In the genomic region with DNA sequence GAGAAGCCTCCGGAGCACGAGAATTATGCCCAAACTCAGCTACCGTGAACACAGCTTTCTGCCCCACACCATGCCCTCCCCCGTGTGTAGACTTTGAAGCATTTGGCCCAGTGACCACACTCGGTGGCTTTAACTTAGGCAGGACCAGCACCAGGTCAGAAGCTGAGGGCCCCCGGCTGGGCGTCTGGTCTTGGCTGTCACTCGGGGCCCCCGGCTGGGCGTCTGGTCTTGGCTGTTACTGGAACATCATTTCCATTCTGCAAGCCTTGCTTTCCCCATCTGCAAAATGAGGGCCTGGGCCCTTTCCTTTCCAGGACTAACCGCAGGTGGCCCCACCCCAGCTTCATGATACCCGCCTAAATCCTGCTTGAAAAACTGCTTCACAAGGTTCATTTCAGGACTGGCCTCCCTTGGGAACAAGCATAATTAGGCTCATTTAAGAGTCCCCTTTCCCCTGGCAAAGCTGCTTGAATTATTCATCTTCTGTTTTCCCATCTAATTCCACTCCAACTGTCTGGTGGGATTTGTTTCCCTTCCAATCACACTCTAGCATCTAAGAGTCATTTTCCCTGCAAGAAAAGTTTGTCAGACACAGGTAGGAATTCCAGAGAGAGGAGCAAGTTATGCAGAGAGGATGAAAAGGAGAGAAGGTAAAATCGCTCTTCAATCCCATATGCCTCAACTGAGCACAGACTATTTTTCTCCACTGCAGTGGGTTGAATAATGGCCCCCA, we compare ENCODE assay signal across 27 cellular contexts.
"Had no signal": no experiment of that assay in that cellular context is flagged by ENCODE, and none has a peak within 500 bp of the region (broad histone marks: within the 10 kb centered on the region; RNA-seq: fewer than 3 reads in every experiment).

No MANE protein-coding gene starts in this region.

- H3K27ac Mint-ChIP-seq: activated naive CD8-positive, alpha-beta T cell; activated T-cell treated with anti-CD3 and anti-CD28 coated beads, Interleukin-2, amount 50 U/mL, for 24 hours; activated T-helper 2 cell treated with anti-CD3 and anti-CD28 coated beads, Interferon-gamma antibody, Interleukin-2, Interleukin-4, amounts not matched to agents 10 μg/mL and 5 μg/mL and 100 μg/mL, durations not matched to agents 14 hours and 24 hours and 36 hours; nephron progenitor cell; stimulated activated memory B cell treated with anti-CD40 and anti-IgM and Interleukin-4, amounts not matched to agents 10 μg/mL and 1 μg/mL and 100 μg/mL, for 72 hours; T-helper 2 cell treated with Interferon-gamma antibody and Interleukin-4, amounts not matched to agents 5 μg/mL and 100 μg/mL, for 36 hours had no signal

- H3K27ac ChIP-seq: adrenal gland, epithelial cell of prostate, gastroesophageal sphincter, heart left ventricle, lower lobe of right lung, uterus, WERI-Rb-1 had no signal

- H3K36me3 ChIP-seq: adrenal gland, gastroesophageal sphincter, heart left ventricle, lower lobe of right lung, uterus, WERI-Rb-1 had no signal

- ATAC-seq: gastroesophageal sphincter; heart left ventricle; left cardiac atrium; lower lobe of right lung; mucosa of descending colon; sciatic nerve; stimulated activated memory B cell treated with anti-CD40 and anti-IgM and Interleukin-4, amounts not matched to agents 10 μg/mL and 1 μg/mL and 100 μg/mL, for 72 hours had no signal

- H3K27me3 ChIP-seq: uterus had no signal

- H3K4me1 ChIP-seq: adrenal gland, gastroesophageal sphincter, heart left ventricle, lower lobe of right lung, uterus had no signal

- H3K4me3 Mint-ChIP-seq: activated naive CD8-positive, alpha-beta T cell; activated T-cell treated with anti-CD3 and anti-CD28 coated beads, Interleukin-2, amount 50 U/mL, for 24 hours; nephron progenitor cell; stimulated activated memory B cell treated with anti-CD40 and anti-IgM and Interleukin-4, amounts not matched to agents 10 μg/mL and 1 μg/mL and 100 μg/mL, for 72 hours; T-helper 2 cell treated with Interferon-gamma antibody and Interleukin-4, amounts not matched to agents 5 μg/mL and 100 μg/mL, for 36 hours had no signal

- DNase-seq: activated CD8-positive, alpha-beta memory T cell treated with anti-CD3 and anti-CD28 coated beads for 24 hours; activated CD8-positive, alpha-beta memory T cell treated with anti-CD3 and anti-CD28 coated beads, Interleukin-2, amount 50 U/mL, for 4 hours; activated naive CD4-positive, alpha-beta T cell; activated T-cell treated with anti-CD3 and anti-CD28 coated beads, Interleukin-2, amount 50 U/mL, for 24 hours; adrenal gland; cerebellar nuclear complex; cortex of kidney; islet precursor cell; left cardiac atrium; lower lobe of right lung; mesendoderm; mucosa of descending colon; nephron progenitor cell; occipital lobe; small intestine; stimulated activated CD4-positive, alpha-beta T cell treated with anti-CD3 and anti-CD28 coated beads, Interleukin-2, amount 100 ng/mL, for 24 hours; trophoblast cell; uterus; WERI-Rb-1 had no signal

- H3K9me3 ChIP-seq: adrenal gland, gastroesophageal sphincter, heart left ventricle, lower lobe of right lung, mucosa of descending colon, uterus had no signal

- H3K9me3 Mint-ChIP-seq: activated T-cell treated with anti-CD3 and anti-CD28 coated beads, Interleukin-2, amount 50 U/mL, for 24 hours; activated T-helper 2 cell treated with anti-CD3 and anti-CD28 coated beads, Interferon-gamma antibody, Interleukin-2, Interleukin-4, amounts not matched to agents 10 μg/mL and 5 μg/mL and 100 μg/mL, durations not matched to agents 14 hours and 24 hours and 36 hours; nephron progenitor cell; stimulated activated memory B cell treated with anti-CD40 and anti-IgM and Interleukin-4, amounts not matched to agents 10 μg/mL and 1 μg/mL and 100 μg/mL, for 72 hours; T-helper 2 cell treated with Interferon-gamma antibody and Interleukin-4, amounts not matched to agents 5 μg/mL and 100 μg/mL, for 36 hours had no signal

- H3K4me3 ChIP-seq: adrenal gland, gastroesophageal sphincter, heart left ventricle, lower lobe of right lung, mucosa of descending colon, uterus had no signal

- H3K36me3 Mint-ChIP-seq: activated naive CD8-positive, alpha-beta T cell; stimulated activated memory B cell treated with anti-CD40 and anti-IgM and Interleukin-4, amounts not matched to agents 10 μg/mL and 1 μg/mL and 100 μg/mL, for 72 hours had no signal
